Comparison of ENCODE assay signal across 12 cellular contexts in genomic region chr12:121248611-121249010, GRCh38. TPM values are rescaled to one million over a fixed set of nuclear protein-coding genes. Genes with fewer than 3 reads are reported as not detected.
A peak's percentile ranks its signal among the peaks of the same experiment; 100 is the strongest.
DNase-seq lines count a peak whose midpoint lies in the region; ATAC-seq and TF ChIP-seq lines count a peak whose summit lies in the region.
"Had no signal": no experiment of that assay in that cellular context is flagged by ENCODE, and none has a peak within 500 bp of the region (broad histone marks: within the 10 kb centered on the region; RNA-seq: fewer than 3 reads in every experiment).

No MANE protein-coding gene starts in this region.

- intact Hi-C loops in stomach (cut with DNase I; ENCODE audit: low total_unique reads) (no loop called here), vagina (cut with DNase I) (no loop called here)

- H3K4me3 Mint-ChIP-seq in activated naive CD4-positive, alpha-beta T cell treated with anti-CD3 and anti-CD28 coated beads, Interleukin-2, amount 10 ng/mL, durations not matched to agents 7 days and 5 days, result no peak overlapping the region
- H3K4me3 Mint-ChIP-seq in activated T-cell treated with anti-CD3 and anti-CD28 coated beads, Interleukin-2, amount 50 U/mL, for 72 hours, result no peak overlapping the region

- in situ Hi-C loops in ACHN (cut with HindIII; ENCODE audit: low pct_ligation_motif_present, low pct_unique_long_range_greater_than_20kb, low sequenced_read_pairs), result no loop called here

- H3K9me3 ChIP-seq in stomach (no peaks in the 10 kb centered on the region), vagina (no peaks in the 10 kb centered on the region)
- H3K9me3 ChIP-seq: tibial artery had no signal

- peaks cover 2% of the 10 kb centered on the region for H3K4me1 Mint-ChIP-seq in activated naive CD4-positive, alpha-beta T cell treated with anti-CD3 and anti-CD28 coated beads, Interleukin-2, amount 10 ng/mL, durations not matched to agents 7 days and 5 days
- peaks cover 1% of the 10 kb centered on the region for H3K4me1 Mint-ChIP-seq in activated T-cell treated with anti-CD3 and anti-CD28 coated beads, Interleukin-2, amount 50 U/mL, for 72 hours (ENCODE audit: low read depth)

- H3K27me3 Mint-ChIP-seq in activated naive CD4-positive, alpha-beta T cell treated with anti-CD3 and anti-CD28 coated beads, Interleukin-2, amount 10 ng/mL, durations not matched to agents 7 days and 5 days, result no peaks in the 10 kb centered on the region
- H3K27me3 Mint-ChIP-seq in activated T-cell treated with anti-CD3 and anti-CD28 coated beads, Interleukin-2, amount 50 U/mL, for 72 hours (ENCODE audit: low read depth), result no peaks in the 10 kb centered on the region

- TF ChIP-seq CTCF in stomach (IDR thresholded peaks at IDR 0.05) (no peak), vagina (IDR thresholded peaks at IDR 0.05) (no peak)

- no peaks in the 10 kb centered on the region for H3K9me3 Mint-ChIP-seq in activated naive CD4-positive, alpha-beta T cell treated with anti-CD3 and anti-CD28 coated beads, Interleukin-2, amount 10 ng/mL, durations not matched to agents 7 days and 5 days
- H3K9me3 Mint-ChIP-seq in activated T-cell treated with anti-CD3 and anti-CD28 coated beads, Interleukin-2, amount 50 U/mL, for 72 hours, result no peaks in the 10 kb centered on the region

- H3K36me3 Mint-ChIP-seq in activated naive CD4-positive, alpha-beta T cell treated with anti-CD3 and anti-CD28 coated beads, Interleukin-2, amount 10 ng/mL, durations not matched to agents 7 days and 5 days, result peaks cover 35% of the 10 kb centered on the region
- H3K36me3 Mint-ChIP-seq in activated T-cell treated with anti-CD3 and anti-CD28 coated beads, Interleukin-2, amount 50 U/mL, for 72 hours (ENCODE audit: insufficient read depth in 2 of 2), result peaks cover 4 to 8% of the 10 kb centered on the region in 2 donors

- no peaks in the 10 kb centered on the region for H3K4me1 ChIP-seq in stomach
- no peaks in the 10 kb centered on the region for H3K4me1 ChIP-seq in vagina
- H3K4me1 ChIP-seq: tibial artery had no signal

- ATAC-seq in GM21737 (IDR thresholded peaks at IDR 0.05; ENCODE audit: unreplicated experiment), result peak; percentile 82
- peak; percentile 76 for ATAC-seq in HG03432 (IDR thresholded peaks at IDR 0.05; ENCODE audit: unreplicated experiment)
- no peak for ATAC-seq in activated T-cell treated with anti-CD3 and anti-CD28 coated beads, Interleukin-2, amount 50 U/mL, for 72 hours (replicated peaks in 1 of 2)

- H3K36me3 ChIP-seq in stomach (peaks cover 50 to 99% (median 98%) of the 10 kb centered on the region in 4 donors), vagina (peaks cover 0 to 65% of the 10 kb centered on the region in 2 donors)

- peak overlapping the region; percentile 55 for H3K27ac Mint-ChIP-seq in activated naive CD4-positive, alpha-beta T cell treated with anti-CD3 and anti-CD28 coated beads, Interleukin-2, amount 10 ng/mL, durations not matched to agents 7 days and 5 days
- no peak overlapping the region for H3K27ac Mint-ChIP-seq in activated T-cell treated with anti-CD3 and anti-CD28 coated beads, Interleukin-2, amount 50 U/mL, for 72 hours

- no peaks in the 10 kb centered on the region for H3K27me3 ChIP-seq in stomach
- no peaks in the 10 kb centered on the region for H3K27me3 ChIP-seq in vagina
- H3K27me3 ChIP-seq: tibial artery had no signal

- CTCF ChIA-PET in activated naive CD4-positive, alpha-beta T cell treated with anti-CD3 and anti-CD28 coated beads, Interleukin-2, amount 10 ng/mL, durations not matched to agents 7 days and 5 days (lab: Charles Lee), result no interaction called here

- 88 to 95% (median 90%) methylated on average over 15 to 22 of the region's 22 CpGs for WGBS in stomach, 5 donors

- no peak for DNase-seq in activated naive CD4-positive, alpha-beta T cell treated with anti-CD3 and anti-CD28 coated beads, Interleukin-2, amount 10 ng/mL, durations not matched to agents 7 days and 5 days
- no peak for DNase-seq in activated naive CD4-positive, alpha-beta T cell treated with anti-CD3 and anti-CD28 coated beads, Interleukin-2, amount 50 U/mL, for 16 hours
- peak; percentile 29 for DNase-seq in stomach
- no peak for DNase-seq in vagina (ENCODE audit: extremely low spot score in 2 of 2)
- DNase-seq in ACHN, result no peak
- DNase-seq in activated T-cell treated with anti-CD3 and anti-CD28 coated beads, Interleukin-2, amount 50 U/mL, for 72 hours, result no peak
- DNase-seq: activated T-cell treated with anti-CD3 and anti-CD28 coated beads, Interleukin-2, amount 50 U/mL, for 1 hour; NK-92 treated with Interleukin-12 subunit alpha and Interleukin-12 subunit beta, amount 100 ng/mL, for 24 hours; tibial artery had no signal

- H3K4me3 ChIP-seq in stomach (no peak overlapping the region), vagina (no peak overlapping the region)
- H3K4me3 ChIP-seq: tibial artery had no signal

- no peak for TF ChIP-seq EP300 in stomach (IDR thresholded peaks at IDR 0.05)

- TF ChIP-seq POLR2A in stomach (IDR thresholded peaks at IDR 0.05) (no peak), vagina (IDR thresholded peaks at IDR 0.05) (no peak)

- H3K27ac ChIP-seq in stomach, result no peak overlapping the region
- H3K27ac ChIP-seq in vagina, result no peak overlapping the region
- H3K27ac ChIP-seq: 22Rv1, tibial artery had no signal

RNA-seq across cellular contexts. Expression of gene P2RX4, which starts 38.7 kb away (rescaled TPM):
- total RNA-seq in stomach (10 to 100 TPM; 13.8 to 65.2 (median 28.8) TPM), vagina (26.5 TPM)
- polyA plus RNA-seq in stomach, result 10 to 100 TPM; 14.1 to 29.5 (median 24.0) TPM
- total RNA-seq in activated T-cell treated with anti-CD3 and anti-CD28 coated beads, Interleukin-2, amount 50 U/mL, for 72 hours, result 10 to 100 TPM; 29.7 to 35.1 TPM

RNA-seq across cellular contexts. Expression of gene CAMKK2, which starts 47.9 kb away (rescaled TPM):
- total RNA-seq in stomach, result 10 to 100 TPM; 16.3 to 46.4 (median 35.3) TPM
- polyA plus RNA-seq in stomach, result 10 to 100 TPM; 14.9 to 22.4 (median 15.4) TPM
- 32.7 TPM for total RNA-seq in vagina
- total RNA-seq in activated T-cell treated with anti-CD3 and anti-CD28 coated beads, Interleukin-2, amount 50 U/mL, for 72 hours, result 10 to 100 TPM; 22.2 to 25.3 TPM

Comparison
In these comparisons a context has a peak if more than half of its experiments do, and no peak if none do; other contexts are left out.
1. ATAC-seq: peak in GM21737 (single experiment) and HG03432 (single experiment); none in activated T-cell treated with anti-CD3 and anti-CD28 coated beads, Interleukin-2, amount 50 U/mL, for 72 hours (0 of 2).